10 cellular contexts compared by ENCODE assay signal in the genomic region with DNA sequence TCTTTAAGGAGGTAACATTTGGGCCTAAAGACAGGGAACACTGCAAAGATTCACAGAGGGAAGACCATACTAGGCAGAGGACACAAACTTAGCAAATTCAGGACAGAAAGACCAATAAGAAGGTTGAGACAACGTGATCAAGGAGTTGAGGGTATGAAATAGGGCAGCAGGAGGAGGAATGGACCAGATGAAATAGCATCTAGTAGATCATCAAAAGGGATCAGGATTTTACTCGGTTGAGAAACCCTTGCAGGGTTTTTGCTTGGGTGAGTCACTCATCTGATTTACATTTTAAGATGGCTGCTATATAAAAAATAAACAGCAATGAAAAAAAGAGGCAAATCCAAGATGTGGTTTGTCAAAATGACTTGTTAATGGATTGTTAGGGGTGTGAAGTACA. TPM values are rescaled to one million over a fixed set of nuclear protein-coding genes. Genes with fewer than 3 reads are reported as not detected.
DNase-seq lines count a peak whose midpoint lies in the region; ATAC-seq and TF ChIP-seq lines count a peak whose summit lies in the region.
"Had no signal": no experiment of that assay in that cellular context is flagged by ENCODE, and none has a peak within 500 bp of the region (broad histone marks: within the 10 kb centered on the region; RNA-seq: fewer than 3 reads in every experiment).

No MANE protein-coding gene starts in this region.

- no peak for DNase-seq in activated CD4-positive, alpha-beta T cell treated with anti-CD3 and anti-CD28 coated beads, Interleukin-2, amount 10 ng/mL, durations not matched to agents 7 days and 5 days
- DNase-seq in activated CD4-positive, alpha-beta T cell treated with anti-CD3 and anti-CD28 coated beads, Interleukin-2, amount 50 U/mL, for 4 hours = no peak
- DNase-seq in SK-N-MC (ENCODE audit: low read depth, low spot score) (no peak), fibroblast of mammary gland (ENCODE audit: low read depth) (peak; percentile 64), NCI-H774 (lab: John Stamatoyannopoulos, UW) (no peak), left lobe of liver (ENCODE audit: low spot score) (no peak)
- DNase-seq in stimulated activated naive CD8-positive, alpha-beta T cell treated with anti-CD3 and anti-CD28 coated beads, Interleukin-15, amount 100 ng/mL, for 72 hours = no peak
- DNase-seq: NCI-H446 had no signal

- H3K36me3 ChIP-seq in SK-N-MC (ENCODE audit: insufficient read depth, low read length) = peaks cover 64% of the 10 kb centered on the region

- peak overlapping the region; percentile 4 for H3K4me3 Mint-ChIP-seq in activated CD4-positive, alpha-beta T cell treated with anti-CD3 and anti-CD28 coated beads, Interleukin-2, amount 10 ng/mL, durations not matched to agents 7 days and 5 days
- peak overlapping the region; percentile 65 to 75 for H3K4me3 Mint-ChIP-seq in stimulated activated naive CD8-positive, alpha-beta T cell treated with anti-CD3 and anti-CD28 coated beads, Interleukin-15, amount 100 ng/mL, for 72 hours

- CTCF ChIA-PET in activated CD4-positive, alpha-beta T cell treated with anti-CD3 and anti-CD28 coated beads, Interleukin-2, amount 10 ng/mL, durations not matched to agents 7 days and 5 days (lab: Charles Lee) = no interaction called here

- H3K36me3 Mint-ChIP-seq in activated CD4-positive, alpha-beta T cell treated with anti-CD3 and anti-CD28 coated beads, Interleukin-2, amount 10 ng/mL, durations not matched to agents 7 days and 5 days (ENCODE audit: low read depth) = peaks cover 60% of the 10 kb centered on the region

- POLR2A ChIA-PET in activated CD4-positive, alpha-beta T cell treated with anti-CD3 and anti-CD28 coated beads, Interleukin-2, amount 10 ng/mL, durations not matched to agents 7 days and 5 days (lab: Charles Lee) = no interaction called here

- H3K9me3 Mint-ChIP-seq in activated CD4-positive, alpha-beta T cell treated with anti-CD3 and anti-CD28 coated beads, Interleukin-2, amount 10 ng/mL, durations not matched to agents 7 days and 5 days = no peaks in the 10 kb centered on the region
- H3K9me3 Mint-ChIP-seq in stimulated activated naive CD8-positive, alpha-beta T cell treated with anti-CD3 and anti-CD28 coated beads, Interleukin-15, amount 100 ng/mL, for 72 hours = no peaks in the 10 kb centered on the region

- H3K27ac Mint-ChIP-seq in activated CD4-positive, alpha-beta T cell treated with anti-CD3 and anti-CD28 coated beads, Interleukin-2, amount 10 ng/mL, durations not matched to agents 7 days and 5 days = peak overlapping the region; percentile 54
- peak overlapping the region in 1 of 2 donors; percentile 19 for H3K27ac Mint-ChIP-seq in stimulated activated naive CD8-positive, alpha-beta T cell treated with anti-CD3 and anti-CD28 coated beads, Interleukin-15, amount 100 ng/mL, for 72 hours

- H3K27ac ChIP-seq in SK-N-MC = no peak overlapping the region
- H3K27ac ChIP-seq: C4-2B had no signal

- no peak overlapping the region for H3K9ac ChIP-seq in SK-N-MC (ENCODE audit: insufficient read length)

- H3K9me3 ChIP-seq in SK-N-MC (ENCODE audit: low read depth, low read length) = no peaks in the 10 kb centered on the region

- no peaks in the 10 kb centered on the region for H3K27me3 Mint-ChIP-seq in activated CD4-positive, alpha-beta T cell treated with anti-CD3 and anti-CD28 coated beads, Interleukin-2, amount 10 ng/mL, durations not matched to agents 7 days and 5 days
- no peaks in the 10 kb centered on the region for H3K27me3 Mint-ChIP-seq in stimulated activated naive CD8-positive, alpha-beta T cell treated with anti-CD3 and anti-CD28 coated beads, Interleukin-15, amount 100 ng/mL, for 72 hours

- no peak for TF ChIP-seq CTCF in fibroblast of mammary gland (conservative IDR thresholded peaks at IDR 0.05; ENCODE audit: control insufficient read depth, insufficient read depth, low read depth, low read length)

- peaks cover 75% of the 10 kb centered on the region for H3K4me1 Mint-ChIP-seq in activated CD4-positive, alpha-beta T cell treated with anti-CD3 and anti-CD28 coated beads, Interleukin-2, amount 10 ng/mL, durations not matched to agents 7 days and 5 days
- H3K4me1 Mint-ChIP-seq in stimulated activated naive CD8-positive, alpha-beta T cell treated with anti-CD3 and anti-CD28 coated beads, Interleukin-15, amount 100 ng/mL, for 72 hours = peaks cover 75% of the 10 kb centered on the region

- ATAC-seq in stimulated activated naive CD8-positive, alpha-beta T cell treated with anti-CD3 and anti-CD28 coated beads, Interleukin-15, amount 100 ng/mL, for 72 hours = no peak
- no peak for ATAC-seq in activated CD4-positive, CD25-positive, alpha-beta regulatory T cell treated with anti-CD3 and anti-CD28 coated beads, Interleukin-2, amount 50 U/mL, for 24 hours
- ATAC-seq in left lobe of liver = no peak

- H3K4me3 ChIP-seq in SK-N-MC (peak overlapping the region; percentile 35), fibroblast of mammary gland (ENCODE audit: control insufficient read depth, low read depth, low read length) (no peak overlapping the region)

RNA-seq across cellular contexts. Expression of a gene that starts 4.7 kb away (rescaled TPM):
- 100 to 1,000 TPM; 147 to 164 TPM for total RNA-seq in activated CD4-positive, alpha-beta T cell treated with anti-CD3 and anti-CD28 coated beads, Interleukin-2, amount 10 ng/mL, durations not matched to agents 7 days and 5 days
- total RNA-seq in left lobe of liver = 32.6 TPM

RNA-seq across cellular contexts. Expression of a gene that starts 34.8 kb away (rescaled TPM):
- total RNA-seq in activated CD4-positive, alpha-beta T cell treated with anti-CD3 and anti-CD28 coated beads, Interleukin-2, amount 10 ng/mL, durations not matched to agents 7 days and 5 days = 10 to 100 TPM; 23.9 to 26.3 TPM
- total RNA-seq in left lobe of liver = not detected

Comparison
In these comparisons a context has a peak if more than half of its experiments do, and no peak if none do; other contexts are left out.
1. RNA of a gene that starts 34.8 kb away (total RNA-seq): 23.9 to 26.3 TPM in activated CD4-positive, alpha-beta T cell treated with anti-CD3 and anti-CD28 coated beads, Interleukin-2, amount 10 ng/mL, durations not matched to agents 7 days and 5 days; not detected in left lobe of liver (single experiment); every median in the first group is over 10 times any median in the second.